In genomic region chr3:16504242-16504641, GRCh38 we compare ENCODE assay signal across 10 cellular contexts. TPM values are rescaled to one million over a fixed set of nuclear protein-coding genes. Genes with fewer than 3 reads are reported as not detected.
DNase-seq lines count a peak whose midpoint lies in the region; ATAC-seq and TF ChIP-seq lines count a peak whose summit lies in the region.
"Had no signal": no experiment of that assay in that cellular context is flagged by ENCODE, and none has a peak within 500 bp of the region (broad histone marks: within the 10 kb centered on the region; RNA-seq: fewer than 3 reads in every experiment).

No MANE protein-coding gene starts in this region.

- no peaks in the 10 kb centered on the region for H3K27me3 ChIP-seq in CD8-positive, alpha-beta memory T cell (ENCODE audit: insufficient read depth, low read length, poor library complexity, severe bottlenecking)

- in situ Hi-C loops in GM13976 (cut with MboI; ENCODE audit: low sequenced_read_pairs, unreplicated experiment) = no loop called here

- peaks cover 27% of the 10 kb centered on the region for H3K4me1 ChIP-seq in CD8-positive, alpha-beta memory T cell (ENCODE audit: insufficient read depth, low read length)

- H3K9me3 Mint-ChIP-seq in CD8-positive, alpha-beta memory T cell = peaks cover 0 to 2% (median 0%) of the 10 kb centered on the region in 5 donors

- H3K27ac Mint-ChIP-seq in CD8-positive, alpha-beta memory T cell = peak overlapping the region in 2 of 8 donors; percentile 80 to 92

- no peaks in the 10 kb centered on the region for H3K9me3 ChIP-seq in CD8-positive, alpha-beta memory T cell (ENCODE audit: low read length)

- DNase-seq in GM13976 (ENCODE audit: low spot score) = peak; percentile 66
- no peak for DNase-seq in NCI-H1092 (lab: John Stamatoyannopoulos, UW)
- no peak for DNase-seq in cortex of kidney (lab: John Stamatoyannopoulos, UW)
- DNase-seq in CD8-positive, alpha-beta memory T cell = no peak
- no peak for DNase-seq in NCI-H146 treated with DMSO at 0.1 percent for 48 hours (lab: John Stamatoyannopoulos, UW; ENCODE audit: unreplicated experiment)
- DNase-seq: activated effector memory CD4-positive, alpha-beta T cell treated with anti-CD3 and anti-CD28 coated beads, Interleukin-2, amount 50 U/mL, for 16 hours had no signal

- POLR2A ChIA-PET in CD8-positive, alpha-beta memory T cell (lab: Charles Lee) = interaction anchor here (1.1 kb wide), 1 partner anchor 8 kb away, joined by 3 read pairs; no protein-coding TSS in a partner anchor

- no peak overlapping the region for H3K4me3 Mint-ChIP-seq in CD8-positive, alpha-beta memory T cell

- peaks cover 63 to 93% (median 84%) of the 10 kb centered on the region in 3 donors for H3K4me1 Mint-ChIP-seq in CD8-positive, alpha-beta memory T cell

- H3K4me3 ChIP-seq in CD8-positive, alpha-beta memory T cell (ENCODE audit: low read length) = no peak overlapping the region

- no peak for TF ChIP-seq CTCF in GM13976 (IDR thresholded peaks at IDR 0.05; ENCODE audit: borderline replicate concordance, control extremely low read depth, extremely low read depth, insufficient read depth, missing control alignments)

- no peaks in the 10 kb centered on the region for H3K27me3 Mint-ChIP-seq in CD8-positive, alpha-beta memory T cell

- H3K27ac ChIP-seq in CD8-positive, alpha-beta memory T cell (ENCODE audit: low read depth, low read length) = no peak overlapping the region

- H3K36me3 Mint-ChIP-seq in CD8-positive, alpha-beta memory T cell = peaks cover 13 to 52% (median 22%) of the 10 kb centered on the region in 3 donors

- CTCF ChIA-PET in CD8-positive, alpha-beta memory T cell (lab: Charles Lee) = interaction anchor here (0.9 to 1.2 kb wide), 2 partner anchors 12 to 20 kb away, joined by 3 read pairs; no protein-coding TSS in a partner anchor

- H3K36me3 ChIP-seq in CD8-positive, alpha-beta memory T cell (ENCODE audit: insufficient read depth, low read length) = peaks cover 7% of the 10 kb centered on the region

- peak; percentile 78 for ATAC-seq in GM21423 (IDR thresholded peaks at IDR 0.05; ENCODE audit: unreplicated experiment)
- peak; percentile 82 for ATAC-seq in HG03378 (IDR thresholded peaks at IDR 0.05; ENCODE audit: unreplicated experiment)
- peak; percentile 20 for ATAC-seq in esophagus mucosa
- ATAC-seq: Panc1 had no signal

RNA-seq across cellular contexts. Expression of gene RFTN1, which starts 9.3 kb away (rescaled TPM):
- total RNA-seq in esophagus mucosa = 3.1 TPM
- total RNA-seq in CD8-positive, alpha-beta memory T cell = 100 to 1,000 TPM; 125 to 126 TPM
- 87.4 TPM for polyA plus RNA-seq in CD8-positive, alpha-beta memory T cell

Comparison
In these comparisons a context has a peak if more than half of its experiments do, and no peak if none do; other contexts are left out.
1. ATAC-seq: peak in every context shown above with its lines; median percentile 82 in HG03378; 78 in GM21423; 20 in esophagus mucosa.
2. RNA of gene RFTN1, which starts 9.3 kb away (total RNA-seq): 125 to 126 TPM in CD8-positive, alpha-beta memory T cell; 3.1 TPM in esophagus mucosa (single experiment); every median in the first group is over 10 times any median in the second.